ENCODE assay signal across 29 cellular contexts in genomic region chr9:32716955-32717354, GRCh38.
"Had no signal": no experiment of that assay in that cellular context is flagged by ENCODE, and none has a peak within 500 bp of the region (broad histone marks: within the 10 kb centered on the region; RNA-seq: fewer than 3 reads in every experiment).

No MANE protein-coding gene starts in this region.

- H3K4me1 ChIP-seq: pancreas, prostate gland, right atrium auricular region, right lobe of liver, spleen, suprapubic skin, testis, tibial artery, transverse colon, upper lobe of right lung, uterus had no signal

- H3K27me3 ChIP-seq: neutrophil, pancreas, right atrium auricular region, right lobe of liver, spleen, suprapubic skin, testis, tibial artery, transverse colon, upper lobe of right lung, uterus had no signal

- ATAC-seq: naive thymus-derived CD8-positive, alpha-beta T cell; natural killer cell treated with Interleukin-12 subunit alpha and Interleukin-12 subunit beta and Interleukin-15 and Interleukin-18, amount 100 ng/mL, for 72 hours; pancreas; right lobe of liver; stimulated activated naive CD8-positive, alpha-beta T cell treated with anti-CD3 and anti-CD28 coated beads, Interleukin-15, amount 100 ng/mL, for 72 hours; stimulated activated naive CD8-positive, alpha-beta T cell treated with anti-CD3 and anti-CD28 coated beads, Interleukin-15, Interleukin-2, amounts not matched to agents 100 U/mL and 50 U/mL, for 24 hours; upper lobe of right lung had no signal

- H3K4me3 ChIP-seq: pancreas, prostate gland, right atrium auricular region, right lobe of liver, skin epidermis, smooth muscle cell, spleen, suprapubic skin, testis, tibial artery, transverse colon, upper lobe of right lung, uterus had no signal

- H3K27ac ChIP-seq: neutrophil, pancreas, prostate gland, right atrium auricular region, right lobe of liver, skin epidermis, spleen, suprapubic skin, testis, tibial artery, transverse colon, upper lobe of right lung, uterus had no signal

- H3K9me3 ChIP-seq: neutrophil, pancreas, prostate gland, right atrium auricular region, right lobe of liver, spleen, suprapubic skin, testis, tibial artery, transverse colon, upper lobe of right lung, uterus had no signal

- H3K4me2 ChIP-seq: smooth muscle cell had no signal

- DNase-seq: naive B cell; naive thymus-derived CD8-positive, alpha-beta T cell; nephron progenitor cell; nucleus accumbens; pancreas; retina; right lobe of liver; spleen; stimulated activated CD4-positive, alpha-beta T cell treated with anti-CD3 and anti-CD28 coated beads, Interleukin-12 subunit alpha, Interleukin-12 subunit beta, amount 100 ng/mL, for 4 hours; stimulated activated CD4-positive, alpha-beta T cell treated with anti-CD3 and anti-CD28 coated beads, Interleukin-1b, Interleukin-23, amount 100 ng/mL, for 48 hours; stimulated activated CD4-positive, alpha-beta T cell treated with anti-CD3 and anti-CD28 coated beads, Interleukin-4, amount 100 ng/mL, for 1 hour; stimulated activated CD4-positive, alpha-beta T cell treated with anti-CD3 and anti-CD28 coated beads, Interleukin-4, amount 100 ng/mL, for 4 hours; stimulated activated CD8-positive, alpha-beta memory T cell treated with anti-CD3 and anti-CD28 coated beads, Interleukin-4, amount 100 ng/mL, for 48 hours; stimulated activated naive CD4-positive, alpha-beta T cell; stimulated activated naive CD8-positive, alpha-beta T cell treated with anti-CD3 and anti-CD28 coated beads, Interleukin-15, amount 100 ng/mL, for 72 hours; stimulated activated naive CD8-positive, alpha-beta T cell treated with anti-CD3 and anti-CD28 coated beads, Interleukin-15, Interleukin-2, amounts not matched to agents 100 U/mL and 50 U/mL, for 24 hours; substantia nigra; testis; tibial artery; transverse colon; upper lobe of right lung; uterus had no signal

- H3K36me3 ChIP-seq: neutrophil, pancreas, prostate gland, right atrium auricular region, right lobe of liver, spleen, suprapubic skin, tibial artery, transverse colon, upper lobe of right lung, uterus had no signal
